3 cellular contexts compared by ENCODE assay signal in the genomic region with DNA sequence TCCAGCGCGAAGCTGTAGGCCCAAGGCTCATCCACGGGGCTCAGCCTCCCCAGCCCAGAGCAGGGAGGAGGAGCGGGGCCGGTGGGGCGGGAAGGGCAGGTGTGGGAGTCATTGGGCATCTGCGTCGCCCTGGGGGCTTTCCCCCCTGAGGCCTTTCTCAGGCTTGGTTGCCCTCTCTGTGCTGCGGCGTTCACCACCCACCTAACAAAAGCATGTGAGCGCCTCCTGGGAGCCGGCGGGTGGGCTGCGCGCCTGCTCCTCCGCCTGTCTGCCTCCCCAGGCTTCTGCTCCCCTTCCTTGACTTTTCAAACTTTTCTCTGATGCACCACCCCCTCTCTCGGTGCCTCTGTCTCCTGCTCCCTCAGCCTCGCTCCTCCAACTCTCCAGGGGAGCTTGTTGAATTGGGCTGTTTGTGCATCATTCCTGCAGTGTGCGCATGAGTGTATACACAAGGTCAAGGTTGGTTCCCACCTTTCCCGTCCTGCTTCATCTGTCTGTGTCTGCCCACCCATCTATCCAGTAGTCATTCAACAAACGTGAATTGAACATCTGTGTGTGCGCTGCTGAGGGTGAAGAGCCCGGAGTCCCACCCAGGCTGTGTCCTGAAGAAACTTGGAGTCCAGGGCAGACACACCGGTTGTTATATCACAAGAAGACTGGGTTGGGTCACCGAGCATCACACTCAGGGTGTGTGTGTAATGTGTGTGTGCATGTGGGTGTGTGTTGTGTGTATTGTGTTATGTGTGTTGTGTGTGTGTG.
TF ChIP-seq lines count a peak whose summit lies in the region.

No MANE protein-coding gene starts in this region.

TF ChIP-seq in HepG2, 621 proteins besides CTCF, POLR2A, EP300 and RAD21 (continues in another document):
- TF ChIP-seq RXRA (CRISPR knock-in tag; IDR thresholded peaks at IDR 0.05): no peak
- no peak for TF ChIP-seq SMYD3 (CRISPR knock-in tag; IDR thresholded peaks at IDR 0.05)
- peak; percentile 19; the same call in 1 of the 2 replicates for TF ChIP-seq STAG1 (CRISPR knock-in tag; IDR thresholded peaks at IDR 0.05)
- no peak for TF ChIP-seq KDM4B (CRISPR knock-in tag; IDR thresholded peaks at IDR 0.05)
- no peak for TF ChIP-seq ZNF354B (CRISPR knock-in tag; IDR thresholded peaks at IDR 0.05)
- TF ChIP-seq ZNF441 (CRISPR knock-in tag; IDR thresholded peaks at IDR 0.05; ENCODE audit: borderline replicate concordance): no peak
- peak; percentile 51; the same call in 1 of the 2 replicates for TF ChIP-seq ZNF768 (CRISPR knock-in tag; IDR thresholded peaks at IDR 0.05)
- no peak for TF ChIP-seq ZNF639 (CRISPR knock-in tag; conservative IDR thresholded peaks at IDR 0.05)
- peak; percentile 7; the same call in 1 of the 2 replicates for TF ChIP-seq ZNF687 (CRISPR knock-in tag; IDR thresholded peaks at IDR 0.05)
- no peak for TF ChIP-seq ZNF782 (CRISPR knock-in tag; IDR thresholded peaks at IDR 0.05; ENCODE audit: borderline replicate concordance)

TF ChIP-seq in H1, 55 proteins besides CTCF, POLR2A, EP300 and RAD21:
- TF ChIP-seq CBX8 (IDR thresholded peaks at IDR 0.05; ENCODE audit: borderline replicate concordance, low read depth, low read length): no peak
- no peak for TF ChIP-seq CTBP2 (IDR thresholded peaks at IDR 0.05; ENCODE audit: borderline replicate concordance, insufficient read depth, insufficient read length, low read length)
- TF ChIP-seq MAFK (IDR thresholded peaks at IDR 0.05; ENCODE audit: low read depth, low read length): no peak
- no peak for TF ChIP-seq KDM5A (IDR thresholded peaks at IDR 0.05; ENCODE audit: low read length)
- no peak for TF ChIP-seq SP2 (IDR thresholded peaks at IDR 0.05; ENCODE audit: low read length)
- TF ChIP-seq, protein P1, sequence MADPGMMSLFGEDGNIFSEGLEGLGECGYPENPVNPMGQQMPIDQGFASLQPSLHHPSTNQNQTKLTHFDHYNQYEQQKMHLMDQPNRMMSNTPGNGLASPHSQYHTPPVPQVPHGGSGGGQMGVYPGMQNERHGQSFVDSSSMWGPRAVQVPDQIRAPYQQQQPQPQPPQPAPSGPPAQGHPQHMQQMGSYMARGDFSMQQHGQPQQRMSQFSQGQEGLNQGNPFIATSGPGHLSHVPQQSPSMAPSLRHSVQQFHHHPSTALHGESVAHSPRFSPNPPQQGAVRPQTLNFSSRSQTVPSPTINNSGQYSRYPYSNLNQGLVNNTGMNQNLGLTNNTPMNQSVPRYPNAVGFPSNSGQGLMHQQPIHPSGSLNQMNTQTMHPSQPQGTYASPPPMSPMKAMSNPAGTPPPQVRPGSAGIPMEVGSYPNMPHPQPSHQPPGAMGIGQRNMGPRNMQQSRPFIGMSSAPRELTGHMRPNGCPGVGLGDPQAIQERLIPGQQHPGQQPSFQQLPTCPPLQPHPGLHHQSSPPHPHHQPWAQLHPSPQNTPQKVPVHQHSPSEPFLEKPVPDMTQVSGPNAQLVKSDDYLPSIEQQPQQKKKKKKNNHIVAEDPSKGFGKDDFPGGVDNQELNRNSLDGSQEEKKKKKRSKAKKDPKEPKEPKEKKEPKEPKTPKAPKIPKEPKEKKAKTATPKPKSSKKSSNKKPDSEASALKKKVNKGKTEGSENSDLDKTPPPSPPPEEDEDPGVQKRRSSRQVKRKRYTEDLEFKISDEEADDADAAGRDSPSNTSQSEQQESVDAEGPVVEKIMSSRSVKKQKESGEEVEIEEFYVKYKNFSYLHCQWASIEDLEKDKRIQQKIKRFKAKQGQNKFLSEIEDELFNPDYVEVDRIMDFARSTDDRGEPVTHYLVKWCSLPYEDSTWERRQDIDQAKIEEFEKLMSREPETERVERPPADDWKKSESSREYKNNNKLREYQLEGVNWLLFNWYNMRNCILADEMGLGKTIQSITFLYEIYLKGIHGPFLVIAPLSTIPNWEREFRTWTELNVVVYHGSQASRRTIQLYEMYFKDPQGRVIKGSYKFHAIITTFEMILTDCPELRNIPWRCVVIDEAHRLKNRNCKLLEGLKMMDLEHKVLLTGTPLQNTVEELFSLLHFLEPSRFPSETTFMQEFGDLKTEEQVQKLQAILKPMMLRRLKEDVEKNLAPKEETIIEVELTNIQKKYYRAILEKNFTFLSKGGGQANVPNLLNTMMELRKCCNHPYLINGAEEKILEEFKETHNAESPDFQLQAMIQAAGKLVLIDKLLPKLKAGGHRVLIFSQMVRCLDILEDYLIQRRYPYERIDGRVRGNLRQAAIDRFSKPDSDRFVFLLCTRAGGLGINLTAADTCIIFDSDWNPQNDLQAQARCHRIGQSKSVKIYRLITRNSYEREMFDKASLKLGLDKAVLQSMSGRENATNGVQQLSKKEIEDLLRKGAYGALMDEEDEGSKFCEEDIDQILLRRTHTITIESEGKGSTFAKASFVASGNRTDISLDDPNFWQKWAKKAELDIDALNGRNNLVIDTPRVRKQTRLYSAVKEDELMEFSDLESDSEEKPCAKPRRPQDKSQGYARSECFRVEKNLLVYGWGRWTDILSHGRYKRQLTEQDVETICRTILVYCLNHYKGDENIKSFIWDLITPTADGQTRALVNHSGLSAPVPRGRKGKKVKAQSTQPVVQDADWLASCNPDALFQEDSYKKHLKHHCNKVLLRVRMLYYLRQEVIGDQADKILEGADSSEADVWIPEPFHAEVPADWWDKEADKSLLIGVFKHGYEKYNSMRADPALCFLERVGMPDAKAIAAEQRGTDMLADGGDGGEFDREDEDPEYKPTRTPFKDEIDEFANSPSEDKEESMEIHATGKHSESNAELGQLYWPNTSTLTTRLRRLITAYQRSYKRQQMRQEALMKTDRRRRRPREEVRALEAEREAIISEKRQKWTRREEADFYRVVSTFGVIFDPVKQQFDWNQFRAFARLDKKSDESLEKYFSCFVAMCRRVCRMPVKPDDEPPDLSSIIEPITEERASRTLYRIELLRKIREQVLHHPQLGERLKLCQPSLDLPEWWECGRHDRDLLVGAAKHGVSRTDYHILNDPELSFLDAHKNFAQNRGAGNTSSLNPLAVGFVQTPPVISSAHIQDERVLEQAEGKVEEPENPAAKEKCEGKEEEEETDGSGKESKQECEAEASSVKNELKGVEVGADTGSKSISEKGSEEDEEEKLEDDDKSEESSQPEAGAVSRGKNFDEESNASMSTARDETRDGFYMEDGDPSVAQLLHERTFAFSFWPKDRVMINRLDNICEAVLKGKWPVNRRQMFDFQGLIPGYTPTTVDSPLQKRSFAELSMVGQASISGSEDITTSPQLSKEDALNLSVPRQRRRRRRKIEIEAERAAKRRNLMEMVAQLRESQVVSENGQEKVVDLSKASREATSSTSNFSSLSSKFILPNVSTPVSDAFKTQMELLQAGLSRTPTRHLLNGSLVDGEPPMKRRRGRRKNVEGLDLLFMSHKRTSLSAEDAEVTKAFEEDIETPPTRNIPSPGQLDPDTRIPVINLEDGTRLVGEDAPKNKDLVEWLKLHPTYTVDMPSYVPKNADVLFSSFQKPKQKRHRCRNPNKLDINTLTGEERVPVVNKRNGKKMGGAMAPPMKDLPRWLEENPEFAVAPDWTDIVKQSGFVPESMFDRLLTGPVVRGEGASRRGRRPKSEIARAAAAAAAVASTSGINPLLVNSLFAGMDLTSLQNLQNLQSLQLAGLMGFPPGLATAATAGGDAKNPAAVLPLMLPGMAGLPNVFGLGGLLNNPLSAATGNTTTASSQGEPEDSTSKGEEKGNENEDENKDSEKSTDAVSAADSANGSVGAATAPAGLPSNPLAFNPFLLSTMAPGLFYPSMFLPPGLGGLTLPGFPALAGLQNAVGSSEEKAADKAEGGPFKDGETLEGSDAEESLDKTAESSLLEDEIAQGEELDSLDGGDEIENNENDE (IDR thresholded peaks at IDR 0.05; ENCODE audit: insufficient replicate concordance, low read length): no peak
- no peak for TF ChIP-seq EZH2 (IDR thresholded peaks at IDR 0.05; ENCODE audit: low read depth, low read length, severe bottlenecking)
- no peak for TF ChIP-seq YY1 (IDR thresholded peaks at IDR 0.05; ENCODE audit: low read depth, low read length)

TF ChIP-seq in HEK293T, 16 proteins besides CTCF, POLR2A, EP300 and RAD21:
- TF ChIP-seq NFRKB (IDR thresholded peaks at IDR 0.05): no peak
- no peak for TF ChIP-seq FOXM1 (IDR thresholded peaks at IDR 0.05; ENCODE audit: borderline replicate concordance)
- no peak for TF ChIP-seq TARDBP (IDR thresholded peaks at IDR 0.05)
- no peak for TF ChIP-seq FOXA1 (IDR thresholded peaks at IDR 0.05)
